Comparison of ENCODE assay signal across 9 cellular contexts in genomic region chr2:84919885-84920580, GRCh38. TPM values are rescaled to one million over a fixed set of nuclear protein-coding genes. Genes with fewer than 3 reads are reported as not detected.
DNase-seq lines count a peak whose midpoint lies in the region; ATAC-seq, FAIRE-seq and TF ChIP-seq lines count a peak whose summit lies in the region.
"Had no signal": no experiment of that assay in that cellular context is flagged by ENCODE, and none has a peak within 500 bp of the region (broad histone marks: within the 10 kb centered on the region; RNA-seq: fewer than 3 reads in every experiment).

No MANE protein-coding gene starts in this region.

- H3K9me3 ChIP-seq in right cardiac atrium (ENCODE audit: control insufficient read depth, low read length), result no peaks in the 10 kb centered on the region

- no peaks in the 10 kb centered on the region for H3K9me3 Mint-ChIP-seq in activated naive CD8-positive, alpha-beta T cell treated with anti-CD3 and anti-CD28 coated beads for 36 hours

- H3K27ac Mint-ChIP-seq in activated naive CD8-positive, alpha-beta T cell treated with anti-CD3 and anti-CD28 coated beads for 36 hours, result peak overlapping the region; percentile 96

- DNase-seq in NCI-H1417 (lab: John Stamatoyannopoulos, UW) (peak in 2 of 3 experiments; percentile 2 to 28), NCI-H1417 treated with DMSO at 0.1 percent for 48 hours (lab: John Stamatoyannopoulos, UW) (no peak), H54 (ENCODE audit: insufficient read length, low spot score) (no peak), LoVo (ENCODE audit: low spot score) (peak; percentile 91), right cardiac atrium (peak in 1 of 3 donors; percentile 58), NCI-H187 (lab: John Stamatoyannopoulos, UW) (no peak)
- DNase-seq in activated naive CD8-positive, alpha-beta T cell treated with anti-CD3 and anti-CD28 coated beads for 36 hours, result peak; percentile 68
- DNase-seq in stimulated activated CD4-positive, alpha-beta T cell treated with anti-CD3 and anti-CD28 coated beads, Interleukin-1b, Interleukin-23, amount 100 ng/mL, for 48 hours, result peak; percentile 65

- WGBS in right cardiac atrium, result 27% methylated on average over 7 of the region's 7 CpGs

- H3K4me3 ChIP-seq in right cardiac atrium (ENCODE audit: low read length), result peak overlapping the region; percentile 13

- no peaks in the 10 kb centered on the region for H3K27me3 ChIP-seq in right cardiac atrium (ENCODE audit: control insufficient read depth, insufficient read depth)

- H3K27me3 Mint-ChIP-seq in activated naive CD8-positive, alpha-beta T cell treated with anti-CD3 and anti-CD28 coated beads for 36 hours, result no peaks in the 10 kb centered on the region

- H3K36me3 Mint-ChIP-seq in activated naive CD8-positive, alpha-beta T cell treated with anti-CD3 and anti-CD28 coated beads for 36 hours, result no peaks in the 10 kb centered on the region

- FAIRE-seq in H54 (lab: Jason Lieb, UNC), result peak; percentile 84

- peak; percentile 89 to 92 for ATAC-seq in right cardiac atrium

- TF ChIP-seq POLR2A in H54 (IDR thresholded peaks at IDR 0.05; ENCODE audit: low read depth, low read length), result no peak

- peaks cover 5% of the 10 kb centered on the region for H3K4me1 ChIP-seq in right cardiac atrium (ENCODE audit: control insufficient read depth, insufficient read depth, low read length)

- intact Hi-C loops in right cardiac atrium (cut with DNase I), result no loop called here

- H3K4me1 Mint-ChIP-seq in activated naive CD8-positive, alpha-beta T cell treated with anti-CD3 and anti-CD28 coated beads for 36 hours, result peaks cover 51% of the 10 kb centered on the region

- peak overlapping the region; percentile 73 for H3K4me3 Mint-ChIP-seq in activated naive CD8-positive, alpha-beta T cell treated with anti-CD3 and anti-CD28 coated beads for 36 hours

- H3K27ac ChIP-seq in right cardiac atrium (ENCODE audit: low read length), result peak overlapping the region; percentile 99
- H3K27ac ChIP-seq: C4-2B had no signal

RNA-seq across cellular contexts. Expression of gene TMSB10, which starts 14.6 kb away (rescaled TPM):
- 1,000 to 10,000 TPM; 1,816 to 1,884 TPM for total RNA-seq in activated naive CD8-positive, alpha-beta T cell treated with anti-CD3 and anti-CD28 coated beads for 36 hours
- total RNA-seq in right cardiac atrium, result 100 to 1,000 TPM; 341 to 630 (median 483) TPM
- polyA plus RNA-seq in right cardiac atrium, result 805 TPM

RNA-seq across cellular contexts. Expression of gene TRABD2A, which starts 39.1 kb away (rescaled TPM):
- 10 to 100 TPM; 59.2 to 61.7 TPM for total RNA-seq in activated naive CD8-positive, alpha-beta T cell treated with anti-CD3 and anti-CD28 coated beads for 36 hours
- total RNA-seq in right cardiac atrium, result 1 to 10 TPM in 1 of 4 donors, under 1 TPM in 3; 0.29 to 1.3 (median 0.71) TPM
- polyA plus RNA-seq in right cardiac atrium, result 0.50 TPM

RNA-seq across cellular contexts. Expression of gene KCMF1, which starts 50.9 kb away (rescaled TPM):
- total RNA-seq in activated naive CD8-positive, alpha-beta T cell treated with anti-CD3 and anti-CD28 coated beads for 36 hours, result 100 to 1,000 TPM; 101 to 111 TPM
- total RNA-seq in right cardiac atrium, result 10 to 100 TPM; 71.5 to 97.1 (median 88.5) TPM
- polyA plus RNA-seq in right cardiac atrium, result 28.2 TPM

Comparison
In these comparisons a context has a peak if more than half of its experiments do, and no peak if none do; other contexts are left out.
1. DNase-seq: peak in NCI-H1417 (2 of 3), LoVo (single experiment), activated naive CD8-positive, alpha-beta T cell treated with anti-CD3 and anti-CD28 coated beads for 36 hours (single experiment) and stimulated activated CD4-positive, alpha-beta T cell treated with anti-CD3 and anti-CD28 coated beads, Interleukin-1b, Interleukin-23, amount 100 ng/mL, for 48 hours (single experiment); none in NCI-H1417 treated with DMSO at 0.1 percent for 48 hours (single experiment), H54 (single experiment) and NCI-H187 (0 of 2).
2. RNA of gene TRABD2A, which starts 39.1 kb away (total RNA-seq): 59.2 to 61.7 TPM in activated naive CD8-positive, alpha-beta T cell treated with anti-CD3 and anti-CD28 coated beads for 36 hours; 0.29 to 1.3 TPM in right cardiac atrium; every median in the first group is over 10 times any median in the second.